ENCODE assay signal across 8 cellular contexts in genomic region chr1:65069186-65069585, GRCh38.
DNase-seq lines count a peak whose midpoint lies in the region; ATAC-seq lines count a peak whose summit lies in the region.

No MANE protein-coding gene starts in this region.

- ATAC-seq in HG02884 (IDR thresholded peaks at IDR 0.05; ENCODE audit: unreplicated experiment) (no peak), HG02885 (IDR thresholded peaks at IDR 0.05; ENCODE audit: poor library complexity, unreplicated experiment) (no peak)

- no peaks in the 10 kb centered on the region; the same call in 1 of the 2 replicates for H3K27me3 ChIP-seq in HUES48 (ENCODE audit: control insufficient read depth, insufficient read depth, low read length)

- H3K4me3 ChIP-seq in HUES48 (ENCODE audit: low read depth, low read length) (peak overlapping the region; percentile 86), iPS-11a (ENCODE audit: low read depth, low read length) (peak overlapping the region; percentile 79)

- DNase-seq in activated T-cell treated with anti-CD3 and anti-CD28 coated beads for 24 hours (ENCODE audit: low read depth), result peak; percentile 30
- DNase-seq in stimulated activated CD4-positive, alpha-beta T cell treated with anti-CD3 and anti-CD28 coated beads, Interleukin-4, amount 100 ng/mL, for 48 hours (ENCODE audit: low read depth in 2 of 2), result peak; percentile 40 to 55
- no peak for DNase-seq in SW 1271 (lab: John Stamatoyannopoulos, UW)
- no peak for DNase-seq in globus pallidus (ENCODE audit: low spot score)

- 0 out of 2 replicates have a peak overlapping the region, but pooled peaks have one; percentile 95 for H3K9ac ChIP-seq in HUES48 (ENCODE audit: low read depth, low read length)

- peaks cover 29% of the 10 kb centered on the region for H3K4me1 ChIP-seq in HUES48 (ENCODE audit: control insufficient read depth, insufficient read depth, low read length)

- no peaks in the 10 kb centered on the region for H3K9me3 ChIP-seq in HUES48 (ENCODE audit: control insufficient read depth, insufficient read depth, low read length)

- no peak overlapping the region for H3K27ac ChIP-seq in HUES48 (ENCODE audit: low read depth, low read length)

- H3K36me3 ChIP-seq in HUES48 (ENCODE audit: control insufficient read depth, insufficient read depth, low read length), result no peaks in the 10 kb centered on the region

Comparison
In these comparisons a context has a peak if more than half of its experiments do, and no peak if none do; other contexts are left out.
1. DNase-seq: peak in activated T-cell treated with anti-CD3 and anti-CD28 coated beads for 24 hours (single experiment) and stimulated activated CD4-positive, alpha-beta T cell treated with anti-CD3 and anti-CD28 coated beads, Interleukin-4, amount 100 ng/mL, for 48 hours (2 of 2); none in SW 1271 (0 of 2) and globus pallidus (single experiment).